In genomic region chr9:6473149-6473548, GRCh38 we compare ENCODE assay signal across 25 cellular contexts.
DNase-seq lines count a peak whose midpoint lies in the region; ATAC-seq, FAIRE-seq and TF ChIP-seq lines count a peak whose summit lies in the region.
"Had no signal": no experiment of that assay in that cellular context is flagged by ENCODE, and none has a peak within 500 bp of the region (broad histone marks: within the 10 kb centered on the region; RNA-seq: fewer than 3 reads in every experiment).

No MANE protein-coding gene starts in this region.

- CTCF ChIA-PET in HEK293 (lab: Yijun Ruan, JAX): interaction anchor here (1.0 kb wide), 1 partner anchor 117 kb away, joined by 3 read pairs; no protein-coding TSS in a partner anchor
- CTCF ChIA-PET in H1 (lab: Charles Lee; ENCODE audit: partially characterized antibody): no interaction called here

- H4K20me1 ChIP-seq in H1 (replicated peaks in 1 of 2; ENCODE audit: control insufficient read depth in 1 of 2, insufficient read depth in 2 of 2, low read length in 2 of 2): peaks cover 0 to 1% of the 10 kb centered on the region in 2 experiments

- no peak overlapping the region for H2BK5ac ChIP-seq in H1 (ENCODE audit: low read depth, low read length)

- POLR2A ChIA-PET in HEK293 (lab: Yijun Ruan, JAX): no interaction called here
- POLR2A ChIA-PET in H1 (lab: Charles Lee; ENCODE audit: partially characterized antibody): interaction anchor here (0.6 to 2.0 kb wide), 3 partner anchors 10 to 61 kb away, joined by 3 to 4 read pairs (median 3); no protein-coding TSS in a partner anchor

- no peak overlapping the region for H3K56ac ChIP-seq in H1 (replicated peaks; ENCODE audit: insufficient read length, low read depth, low read length)

- no peak overlapping the region for H3K23ac ChIP-seq in H1 (ENCODE audit: insufficient read length)

- H3K23me2 ChIP-seq in H1 (ENCODE audit: low read depth, low read length): no peaks in the 10 kb centered on the region

- H3K4me1 ChIP-seq in HEK293 (ENCODE audit: control insufficient read depth, insufficient read depth, low read length): no peaks in the 10 kb centered on the region
- H3K4me1 ChIP-seq in H1 (replicated peaks in 1 of 4; ENCODE audit: control insufficient read depth in 3 of 4, insufficient read depth in 4 of 4, low read length in 3 of 4): no peaks in the 10 kb centered on the region
- H3K4me1 ChIP-seq in psoas muscle: peaks cover 14% of the 10 kb centered on the region

- peak overlapping the region; percentile 1 to 35 for H3K27ac Mint-ChIP-seq in natural killer cell
- no peak overlapping the region for H3K27ac Mint-ChIP-seq in natural killer cell treated with Interleukin-12 subunit alpha and Interleukin-12 subunit beta and Interleukin-15 and Interleukin-18, amount 100 ng/mL, for 72 hours

- H3K14ac ChIP-seq in H1 (ENCODE audit: insufficient read length): no peak overlapping the region

- H3K4me3 Mint-ChIP-seq in natural killer cell: no peak overlapping the region
- no peak overlapping the region for H3K4me3 Mint-ChIP-seq in natural killer cell treated with Interleukin-12 subunit alpha and Interleukin-12 subunit beta and Interleukin-15 and Interleukin-18, amount 100 ng/mL, for 72 hours
- H3K4me3 Mint-ChIP-seq: CD8-positive, alpha-beta T cell; T-cell had no signal

- H3K9ac ChIP-seq in H1 (replicated peaks in 1 of 4; ENCODE audit: extremely low read depth in 1 of 4, low read depth in 3 of 4, low read length in 3 of 4): no peak overlapping the region
- H3K9ac ChIP-seq: GM23248 had no signal

- H2BK15ac ChIP-seq in H1 (ENCODE audit: low read length): no peak overlapping the region

- no peaks in the 10 kb centered on the region for H3K79me1 ChIP-seq in H1 (ENCODE audit: low read depth, low read length)

- H3K4me2 ChIP-seq in H1 (ENCODE audit: insufficient read depth in 1 of 2, low read depth in 2 of 2, low read length in 2 of 2): no peak overlapping the region

- ATAC-seq in natural killer cell (no peak), psoas muscle (peak; percentile 37 to 70 (median 48)), HG02763 (IDR thresholded peaks at IDR 0.05; ENCODE audit: unreplicated experiment) (no peak), GM21723 (IDR thresholded peaks at IDR 0.05; ENCODE audit: unreplicated experiment) (no peak)
- no peak for ATAC-seq in natural killer cell treated with Interleukin-12 subunit alpha and Interleukin-12 subunit beta and Interleukin-15 and Interleukin-18, amount 100 ng/mL, for 72 hours
- ATAC-seq: CD8-positive, alpha-beta T cell; HCT116; T-cell had no signal

- H3K36me3 Mint-ChIP-seq in natural killer cell: no peaks in the 10 kb centered on the region
- no peaks in the 10 kb centered on the region for H3K36me3 Mint-ChIP-seq in natural killer cell treated with Interleukin-12 subunit alpha and Interleukin-12 subunit beta and Interleukin-15 and Interleukin-18, amount 100 ng/mL, for 72 hours

- no peak for TF ChIP-seq CTCF in natural killer cell (IDR thresholded peaks at IDR 0.05)
- TF ChIP-seq CTCF in HEK293 (tag by site-specific recombination; IDR thresholded peaks at IDR 0.05): no peak
- no peak for TF ChIP-seq CTCF in H1 (IDR thresholded peaks at IDR 0.05; ENCODE audit: control extremely low read depth in 1 of 3, insufficient read depth in 1 of 3, low read depth in 1 of 3, low read length in 3 of 3)
- no peak for TF ChIP-seq CTCF in psoas muscle (IDR thresholded peaks at IDR 0.05)

- no peak overlapping the region for H3K27ac ChIP-seq in HEK293 (ENCODE audit: extremely low read depth, low read depth, low read length)
- no peak overlapping the region for H3K27ac ChIP-seq in H1 (ENCODE audit: low read depth, low read length)
- H3K27ac ChIP-seq in psoas muscle: no peak overlapping the region
- H3K27ac ChIP-seq: GM23248, SJSA1 had no signal

- no peak overlapping the region for H3K4ac ChIP-seq in H1 (replicated peaks; ENCODE audit: insufficient read length, low read depth, low read length)

- H3K36me3 ChIP-seq in HEK293 (ENCODE audit: control insufficient read depth in 2 of 2, insufficient read depth in 1 of 2, low read length in 2 of 2) (peaks cover 0 to 17% of the 10 kb centered on the region in 2 experiments; a peak in 1 of 3 replicates), H1 (ENCODE audit: control insufficient read depth in 2 of 4, insufficient read depth in 4 of 4, low read length in 3 of 4) (peaks cover 0 to 17% (median 1%) of the 10 kb centered on the region in 4 experiments; a peak in 2 of 8 replicates), psoas muscle (ENCODE audit: insufficient read depth in 1 of 2, low read depth in 1 of 2) (peaks cover 0 to 12% of the 10 kb centered on the region in 2 donors)
- H3K36me3 ChIP-seq: MG63 had no signal

- intact Hi-C loops in natural killer cell (cut with micrococcal nuclease) (no loop called here), psoas muscle (cut with DNase I) (no loop called here)

- H2AFZ ChIP-seq in H1 (ENCODE audit: low read length): no peak overlapping the region
- H2AFZ ChIP-seq: GM23248 had no signal

- H2AK5ac ChIP-seq in H1 (ENCODE audit: low read depth, low read length): no peak overlapping the region

- no peaks in the 10 kb centered on the region for H3K9me3 ChIP-seq in HEK293 (ENCODE audit: control insufficient read depth, insufficient read depth, low read depth, low read length)
- H3K9me3 ChIP-seq in H1 (ENCODE audit: insufficient read depth in 2 of 2, low read depth in 1 of 2, low read length in 1 of 2): no peaks in the 10 kb centered on the region
- no peaks in the 10 kb centered on the region for H3K9me3 ChIP-seq in psoas muscle
- H3K9me3 ChIP-seq: MG63, SJSA1 had no signal

- no peak overlapping the region for H3K18ac ChIP-seq in H1 (ENCODE audit: extremely low read depth, low read length)

- H3K4me1 Mint-ChIP-seq in natural killer cell: peaks cover 14 to 19% of the 10 kb centered on the region in 2 donors
- peaks cover 3 to 4% of the 10 kb centered on the region in 2 donors for H3K4me1 Mint-ChIP-seq in natural killer cell treated with Interleukin-12 subunit alpha and Interleukin-12 subunit beta and Interleukin-15 and Interleukin-18, amount 100 ng/mL, for 72 hours (ENCODE audit: low read depth in 2 of 2)

- FAIRE-seq in H1 (lab: Jason Lieb, UNC): no peak
- FAIRE-seq: GM12891 had no signal

- no peak overlapping the region for H3K4me3 ChIP-seq in HEK293 (ENCODE audit: low read depth, low read length)
- no peak overlapping the region for H3K4me3 ChIP-seq in H1 (ENCODE audit: extremely low read depth in 1 of 4, insufficient read depth in 2 of 4, low read depth in 3 of 4, low read length in 4 of 4)
- H3K4me3 ChIP-seq in psoas muscle: no peak overlapping the region
- H3K4me3 ChIP-seq: GM23248, MG63, SJSA1 had no signal

- H2BK120ac ChIP-seq in H1 (replicated peaks; ENCODE audit: low read depth, low read length): no peak overlapping the region

- no peaks in the 10 kb centered on the region for H3K27me3 ChIP-seq in H1 (replicated peaks in 1 of 4; ENCODE audit: control insufficient read depth in 3 of 4, extremely low read depth in 1 of 4, insufficient read depth in 3 of 4, low read length in 3 of 4)
- no peaks in the 10 kb centered on the region for H3K27me3 ChIP-seq in psoas muscle (ENCODE audit: insufficient read depth in 3 of 3, low read length in 2 of 3)
- H3K27me3 ChIP-seq: MG63, SJSA1 had no signal

- TF ChIP-seq RAD21 in H1 (IDR thresholded peaks at IDR 0.05 in 1 of 2, conservative IDR thresholded peaks at IDR 0.05 in 1 of 2; ENCODE audit: low read depth in 2 of 2, low read length in 2 of 2): no peak

- no peak overlapping the region for H4K91ac ChIP-seq in H1 (replicated peaks; ENCODE audit: insufficient read length, low read length)

- H2BK20ac ChIP-seq in H1 (ENCODE audit: low read length): no peak overlapping the region

- DNase-seq in natural killer cell (no peak), H1 (ENCODE audit: low read depth in 1 of 2, low spot score in 2 of 2) (no peak), psoas muscle (no peak), NCI-H524 treated with DMSO at 0.1 percent for 48 hours (lab: John Stamatoyannopoulos, UW) (no peak)
- no peak for DNase-seq in natural killer cell treated with Interleukin-12 subunit alpha and Interleukin-12 subunit beta and Interleukin-15 and Interleukin-18, amount 100 ng/mL, for 72 hours (ENCODE audit: low spot score)
- DNase-seq: C1 segment of cervical spinal cord; CD8-positive, alpha-beta T cell; DMS79 treated with DMSO at 0.1 percent for 48 hours; GF-D8; GM23248; KG1; MG63; NCI-H1694; NCI-H2081; NCI-H2227 treated with DMSO at 0.1 percent for 48 hours; NCI-H69; Right ventricle myocardium superior; RPMI8226; T-cell had no signal

- 87% methylated on average over 2 of the region's 2 CpGs; no CpG with 5 or more reads in 1 of the 2 experiments for WGBS in H1 (ENCODE audit: extremely low coverage in 1 of 2, insufficient coverage in 1 of 2, insufficient read length in 1 of 2, insufficient replicate concordance in 2 of 2, low coverage in 1 of 2, low lambda C conversion rate in 2 of 2, missing lambda C conversion rate in 1 of 2), 2 experiments
- 82 to 93% (median 84%) methylated on average over 2 of the region's 2 CpGs for WGBS in psoas muscle, 3 donors

- no peak for TF ChIP-seq EP300 in H1 (IDR thresholded peaks at IDR 0.05; ENCODE audit: borderline replicate concordance in 1 of 2, low read depth in 2 of 2, low read length in 2 of 2)

- no peaks in the 10 kb centered on the region for H3K27me3 Mint-ChIP-seq in natural killer cell (ENCODE audit: low read depth in 2 of 2)
- no peaks in the 10 kb centered on the region for H3K27me3 Mint-ChIP-seq in natural killer cell treated with Interleukin-12 subunit alpha and Interleukin-12 subunit beta and Interleukin-15 and Interleukin-18, amount 100 ng/mL, for 72 hours
- H3K27me3 Mint-ChIP-seq: T-cell had no signal

- no peak for TF ChIP-seq POLR2A in H1 (IDR thresholded peaks at IDR 0.05; ENCODE audit: control extremely low read depth in 1 of 2, low read depth in 2 of 2, low read length in 2 of 2)

- H3K9me3 Mint-ChIP-seq in natural killer cell: no peaks in the 10 kb centered on the region
- H3K9me3 Mint-ChIP-seq in natural killer cell treated with Interleukin-12 subunit alpha and Interleukin-12 subunit beta and Interleukin-15 and Interleukin-18, amount 100 ng/mL, for 72 hours: no peaks in the 10 kb centered on the region
- H3K9me3 Mint-ChIP-seq: CD8-positive, alpha-beta T cell; T-cell had no signal

- no peak overlapping the region for H4K8ac ChIP-seq in H1 (ENCODE audit: extremely low read depth, insufficient read depth, low read length)

- H4K5ac ChIP-seq in H1 (ENCODE audit: insufficient read length, low read depth, low read length): no peak overlapping the region

- H2BK12ac ChIP-seq in H1 (ENCODE audit: low read depth, low read length): no peak overlapping the region

- peaks cover 0 to 22% of the 10 kb centered on the region in 2 experiments; a peak in 2 of 4 replicates for H3K79me2 ChIP-seq in H1 (ENCODE audit: control insufficient read depth in 1 of 2, insufficient read depth in 2 of 2, low read length in 2 of 2)

TF ChIP-seq in HEK293, 187 proteins besides CTCF, POLR2A, EP300 and RAD21 (continues in another document):
- TF ChIP-seq ZNF596 (tag by site-specific recombination; IDR thresholded peaks at IDR 0.05): no peak
- TF ChIP-seq WT1 (tag by site-specific recombination; IDR thresholded peaks at IDR 0.05): no peak

TF ChIP-seq in H1, 55 proteins besides CTCF, POLR2A, EP300 and RAD21:
- TF ChIP-seq MAFK (IDR thresholded peaks at IDR 0.05; ENCODE audit: low read depth, low read length) (peak; percentile 100), TCF12 (IDR thresholded peaks at IDR 0.05; ENCODE audit: low read depth, low read length) (no peak)

Comparison
In these comparisons a context has a peak if more than half of its experiments do, and no peak if none do; other contexts are left out.
1. H3K27ac Mint-ChIP-seq: peak in natural killer cell (2 of 2); none in natural killer cell treated with Interleukin-12 subunit alpha and Interleukin-12 subunit beta and Interleukin-15 and Interleukin-18, amount 100 ng/mL, for 72 hours (0 of 2).
2. ATAC-seq: peak in psoas muscle (4 of 4); none in natural killer cell (0 of 3), natural killer cell treated with Interleukin-12 subunit alpha and Interleukin-12 subunit beta and Interleukin-15 and Interleukin-18, amount 100 ng/mL, for 72 hours (0 of 2), HG02763 (single experiment) and GM21723 (single experiment).